ENCODE assay signal across 1 cellular context in genomic region chr21:37071561-37072238, GRCh38.
TF ChIP-seq lines count a peak whose summit lies in the region.

No MANE protein-coding gene starts in this region.

TF ChIP-seq in K562, 482 proteins besides CTCF, POLR2A, EP300 and RAD21 (continues in another document):
- 0 out of 2 replicates have a peak, but pooled peaks have one; percentile 29 for TF ChIP-seq HMG20B (CRISPR knock-in tag; IDR thresholded peaks at IDR 0.05)
- 0 out of 2 replicates have a peak, but pooled peaks have one; percentile 11 for TF ChIP-seq TRIM25 (IDR thresholded peaks at IDR 0.05; ENCODE audit: borderline replicate concordance)
- no peak for TF ChIP-seq EP400 (IDR thresholded peaks at IDR 0.05)
- TF ChIP-seq ZNF217 (CRISPR knock-in tag; IDR thresholded peaks at IDR 0.05), result no peak
- TF ChIP-seq RBFOX2 (IDR thresholded peaks at IDR 0.05; ENCODE audit: low read depth, low read length), result no peak
- no peak for TF ChIP-seq ILF3 (IDR thresholded peaks at IDR 0.05; ENCODE audit: borderline replicate concordance)
- TF ChIP-seq CGGBP1 (CRISPR knock-in tag; IDR thresholded peaks at IDR 0.05), result 0 out of 2 replicates have a peak, but pooled peaks have one; percentile 29
- no peak for TF ChIP-seq ZNF318 (IDR thresholded peaks at IDR 0.05; ENCODE audit: borderline replicate concordance in 1 of 2, low read depth in 1 of 2)
- TF ChIP-seq ZNF592 (IDR thresholded peaks at IDR 0.05), result no peak
- no peak for TF ChIP-seq HMGXB4 (CRISPR knock-in tag; IDR thresholded peaks at IDR 0.05)
- TF ChIP-seq ZNF263 (CRISPR knock-in tag; IDR thresholded peaks at IDR 0.05; ENCODE audit: borderline replicate concordance), result peak; percentile 69; the same call in 1 of the 2 replicates
- TF ChIP-seq PKNOX1 (IDR thresholded peaks at IDR 0.05), result 0 out of 2 replicates have a peak, but pooled peaks have one; percentile 3
- no peak for TF ChIP-seq KAT7 (CRISPR knock-in tag; IDR thresholded peaks at IDR 0.05; ENCODE audit: borderline replicate concordance)
- TF ChIP-seq ARID3B (CRISPR knock-in tag; IDR thresholded peaks at IDR 0.05; ENCODE audit: borderline replicate concordance), result no peak
- TF ChIP-seq RB1 (IDR thresholded peaks at IDR 0.05; ENCODE audit: low read depth), result no peak; the same call in 1 of the 2 replicates
- no peak for TF ChIP-seq ZFP91 (CRISPR knock-in tag; IDR thresholded peaks at IDR 0.05)
- TF ChIP-seq HDGF (IDR thresholded peaks at IDR 0.05), result 0 out of 2 replicates have a peak, but pooled peaks have one; percentile 54
- TF ChIP-seq ELF1 (tag; IDR thresholded peaks at IDR 0.05), result 0 out of 2 replicates have a peak, but pooled peaks have one; percentile 40
- TF ChIP-seq ATF7 (IDR thresholded peaks at IDR 0.05), result 0 out of 2 replicates have a peak, but pooled peaks have one; percentile 11
- TF ChIP-seq DNMT1 (IDR thresholded peaks at IDR 0.05), result no peak
- no peak for TF ChIP-seq ZKSCAN1 (IDR thresholded peaks at IDR 0.05; ENCODE audit: low read depth, low read length)
- TF ChIP-seq RBM25 (IDR thresholded peaks at IDR 0.05; ENCODE audit: low read depth, low read length, severe bottlenecking), result peak; percentile 83
- no peak; the same call in 1 of the 2 replicates for TF ChIP-seq BCOR (IDR thresholded peaks at IDR 0.05)
- TF ChIP-seq THAP12 (CRISPR knock-in tag; IDR thresholded peaks at IDR 0.05), result peak; percentile 72
- TF ChIP-seq SMARCA5 (IDR thresholded peaks at IDR 0.05), result peak; percentile 6; the same call in 1 of the 2 replicates
- 0 out of 2 replicates have a peak, but pooled peaks have one; percentile 58 for TF ChIP-seq ADNP (tag; IDR thresholded peaks at IDR 0.05)
- TF ChIP-seq ZNF740 (CRISPR knock-in tag; IDR thresholded peaks at IDR 0.05), result no peak
- TF ChIP-seq ZNF740 (tag; IDR thresholded peaks at IDR 0.05), result no peak
